In genomic region chr15:58331903-58332675, GRCh38 we compare ENCODE assay signal across 8 cellular contexts.
A peak's percentile ranks its signal among the peaks of the same experiment; 100 is the strongest.
DNase-seq lines count a peak whose midpoint lies in the region; ATAC-seq and TF ChIP-seq lines count a peak whose summit lies in the region.

No MANE protein-coding gene starts in this region.

- no peaks in the 10 kb centered on the region for H3K27me3 ChIP-seq in KMS-11 (ENCODE audit: insufficient read depth, low read depth)
- no peaks in the 10 kb centered on the region for H3K27me3 ChIP-seq in RWPE2 (ENCODE audit: insufficient read depth, poor library complexity, severe bottlenecking)
- H3K27me3 ChIP-seq in neural progenitor cell, result no peaks in the 10 kb centered on the region

- peak overlapping the region; percentile 21; the same call in 1 of the 2 replicates for H3K27ac ChIP-seq in KMS-11
- peak overlapping the region; percentile 73 for H3K27ac ChIP-seq in RWPE2 (ENCODE audit: poor library complexity, severe bottlenecking)
- no peak overlapping the region for H3K27ac ChIP-seq in neural progenitor cell

- H2AFZ ChIP-seq in KMS-11 (ENCODE audit: low read depth), result peak overlapping the region; percentile 30; the same call in 1 of the 2 replicates
- H2AFZ ChIP-seq in neural progenitor cell (replicated peaks), result peak overlapping the region; percentile 69

- H3K9ac ChIP-seq in KMS-11 (peak overlapping the region; percentile 12; the same call in 1 of the 2 replicates), neural progenitor cell (no peak overlapping the region)

- peak; percentile 88 for DNase-seq in CMK (ENCODE audit: low read depth)
- DNase-seq in RWPE2 (ENCODE audit: low spot score), result peak; percentile 97
- peak; percentile 62 for DNase-seq in activated effector memory CD4-positive, alpha-beta T cell treated with Interleukin-2 at 50 U/mL for 16 hours
- DNase-seq in fibroblast of the aortic adventitia (ENCODE audit: low read depth), result peak; percentile 100
- DNase-seq in neural progenitor cell (ENCODE audit: low spot score), result peak; percentile 38

- H3F3A ChIP-seq in neural progenitor cell (ENCODE audit: low read depth), result no peaks in the 10 kb centered on the region

- H3K4me3 ChIP-seq in KMS-11 (IDR thresholded peaks at IDR 0.05; ENCODE audit: insufficient read depth, low read depth, low read length), result no peak overlapping the region
- H3K4me3 ChIP-seq in RWPE2 (ENCODE audit: severe bottlenecking), result no peak overlapping the region
- H3K4me3 ChIP-seq in fibroblast of the aortic adventitia (ENCODE audit: low read depth, low read length), result no peak overlapping the region
- H3K4me3 ChIP-seq in neural progenitor cell, result no peak overlapping the region

- peak overlapping the region; percentile 69 for H3K4me3 Mint-ChIP-seq in neural progenitor cell
- peak overlapping the region; percentile 73 for H3K4me3 Mint-ChIP-seq in stimulated activated naive CD8-positive, alpha-beta T cell treated with anti-CD3 and anti-CD28 coated beads, Interleukin-15, Interleukin-2, amounts not matched to agents 100 ng/mL and 50 ng/mL, for 24 hours

- H3K9me3 ChIP-seq in RWPE2 (ENCODE audit: severe bottlenecking) (peaks cover 2% of the 10 kb centered on the region), neural progenitor cell (ENCODE audit: low read depth) (no peaks in the 10 kb centered on the region)

- H3K4me1 Mint-ChIP-seq in neural progenitor cell, result peaks cover 36% of the 10 kb centered on the region
- H3K4me1 Mint-ChIP-seq in stimulated activated naive CD8-positive, alpha-beta T cell treated with anti-CD3 and anti-CD28 coated beads, Interleukin-15, Interleukin-2, amounts not matched to agents 100 ng/mL and 50 ng/mL, for 24 hours (ENCODE audit: low read depth), result peaks cover 42% of the 10 kb centered on the region

- peak overlapping the region; percentile 100 for H3K27ac Mint-ChIP-seq in neural progenitor cell
- H3K27ac Mint-ChIP-seq in stimulated activated naive CD8-positive, alpha-beta T cell treated with anti-CD3 and anti-CD28 coated beads, Interleukin-15, Interleukin-2, amounts not matched to agents 100 ng/mL and 50 ng/mL, for 24 hours, result peak overlapping the region; percentile 98

- no peaks in the 10 kb centered on the region for H3K36me3 Mint-ChIP-seq in neural progenitor cell
- no peaks in the 10 kb centered on the region for H3K36me3 Mint-ChIP-seq in stimulated activated naive CD8-positive, alpha-beta T cell treated with anti-CD3 and anti-CD28 coated beads, Interleukin-15, Interleukin-2, amounts not matched to agents 100 ng/mL and 50 ng/mL, for 24 hours (ENCODE audit: low read depth)

- TF ChIP-seq CTCF in KMS-11 (conservative IDR thresholded peaks at IDR 0.05; ENCODE audit: low read depth, low read length), result no peak
- TF ChIP-seq CTCF in RWPE2 (IDR thresholded peaks at IDR 0.05; ENCODE audit: poor library complexity, severe bottlenecking), result no peak
- TF ChIP-seq CTCF in fibroblast of the aortic adventitia (IDR thresholded peaks at IDR 0.05; ENCODE audit: insufficient read depth, low read length), result no peak
- TF ChIP-seq CTCF in neural progenitor cell (IDR thresholded peaks at IDR 0.05), result no peak

- no peaks in the 10 kb centered on the region for H3K79me2 ChIP-seq in KMS-11 (ENCODE audit: insufficient read depth, low read depth)
- no peaks in the 10 kb centered on the region for H3K79me2 ChIP-seq in neural progenitor cell (ENCODE audit: low read depth)

- no peaks in the 10 kb centered on the region; the same call in 1 of the 2 replicates for H3K36me3 ChIP-seq in KMS-11 (ENCODE audit: insufficient read depth)
- H3K36me3 ChIP-seq in RWPE2 (ENCODE audit: low read depth), result no peaks in the 10 kb centered on the region
- no peaks in the 10 kb centered on the region for H3K36me3 ChIP-seq in neural progenitor cell

- H4K20me1 ChIP-seq in KMS-11 (ENCODE audit: insufficient read depth), result no peaks in the 10 kb centered on the region
- H4K20me1 ChIP-seq in neural progenitor cell (ENCODE audit: low read depth), result no peaks in the 10 kb centered on the region

- H3K4me2 ChIP-seq in KMS-11 (peak overlapping the region; percentile 34; the same call in 1 of the 2 replicates), neural progenitor cell (peak overlapping the region; percentile 15)

- ATAC-seq in GM21529 (IDR thresholded peaks at IDR 0.05; ENCODE audit: unreplicated experiment) (peak; percentile 74), RWPE2 (ENCODE audit: low read depth) (peak; percentile 92)

- peaks cover 6% of the 10 kb centered on the region for H3K9me3 Mint-ChIP-seq in neural progenitor cell
- H3K9me3 Mint-ChIP-seq in stimulated activated naive CD8-positive, alpha-beta T cell treated with anti-CD3 and anti-CD28 coated beads, Interleukin-15, Interleukin-2, amounts not matched to agents 100 ng/mL and 50 ng/mL, for 24 hours, result no peaks in the 10 kb centered on the region

- H3K27me3 Mint-ChIP-seq in neural progenitor cell (ENCODE audit: insufficient read depth, low read depth), result peaks cover 2% of the 10 kb centered on the region
- peaks cover under 1% of the 10 kb centered on the region for H3K27me3 Mint-ChIP-seq in stimulated activated naive CD8-positive, alpha-beta T cell treated with anti-CD3 and anti-CD28 coated beads, Interleukin-15, Interleukin-2, amounts not matched to agents 100 ng/mL and 50 ng/mL, for 24 hours

- peaks cover 18% of the 10 kb centered on the region for H3K4me1 ChIP-seq in KMS-11 (ENCODE audit: low read depth, poor library complexity, severe bottlenecking)
- peaks cover 36% of the 10 kb centered on the region for H3K4me1 ChIP-seq in RWPE2 (ENCODE audit: insufficient read depth, poor library complexity, severe bottlenecking)
- H3K4me1 ChIP-seq in neural progenitor cell, result peaks cover 20% of the 10 kb centered on the region

Comparison
In these comparisons a context has a peak if more than half of its experiments do, and no peak if none do; other contexts are left out.
1. DNase-seq: peak in every context shown above with its lines; median percentile 100 in fibroblast of the aortic adventitia; 97 in RWPE2; 88 in CMK; 62 in activated effector memory CD4-positive, alpha-beta T cell treated with Interleukin-2 at 50 U/mL for 16 hours; 38 in neural progenitor cell.